8 cellular contexts compared by ENCODE assay signal in the genomic region with DNA sequence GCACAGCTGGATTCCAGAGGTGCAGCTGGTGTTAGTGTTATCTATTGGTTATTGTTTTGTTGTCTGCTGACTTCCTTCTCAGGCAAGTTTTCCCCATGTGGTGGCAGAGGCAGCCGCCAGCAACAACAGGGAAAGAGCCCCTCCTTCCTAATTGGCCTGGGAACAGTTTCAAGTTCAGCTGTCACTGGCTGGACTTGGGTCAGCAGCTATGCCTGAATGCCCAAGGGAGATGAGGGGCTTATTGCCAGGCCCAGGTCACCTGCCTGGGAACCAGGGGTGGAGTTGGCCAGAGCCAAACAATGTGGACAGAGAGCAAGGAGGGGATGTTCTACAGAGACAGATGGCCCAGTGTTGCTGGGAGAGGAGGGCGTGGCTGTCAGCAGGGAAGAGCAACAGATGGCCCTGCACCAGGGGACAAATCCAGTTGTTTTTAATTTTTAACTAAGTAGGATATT. TPM values are rescaled to one million over a fixed set of nuclear protein-coding genes. Genes with fewer than 3 reads are reported as not detected.
A peak's percentile ranks its signal among the peaks of the same experiment; 100 is the strongest.
DNase-seq lines count a peak whose midpoint lies in the region; ATAC-seq, FAIRE-seq and TF ChIP-seq lines count a peak whose summit lies in the region.

No MANE protein-coding gene starts in this region.

- ATAC-seq in pancreas, result peak; percentile 62 to 87 (median 86)
- no peak for ATAC-seq in GM21737 (IDR thresholded peaks at IDR 0.05; ENCODE audit: unreplicated experiment)
- ATAC-seq in GM21526 (IDR thresholded peaks at IDR 0.05; ENCODE audit: low FRiP score, unreplicated experiment), result no peak
- ATAC-seq in HG02973 (IDR thresholded peaks at IDR 0.05; ENCODE audit: unreplicated experiment), result no peak
- ATAC-seq in GM19455 (IDR thresholded peaks at IDR 0.05; ENCODE audit: unreplicated experiment), result no peak

- TF ChIP-seq POLR2A in Peyer's patch (IDR thresholded peaks at IDR 0.05), result no peak

- TF ChIP-seq CTCF in Peyer's patch (IDR thresholded peaks at IDR 0.05) (peak in 1 of 6 experiments; percentile 9), foreskin fibroblast (IDR thresholded peaks at IDR 0.05; ENCODE audit: low read depth, low read length) (no peak), pancreas (IDR thresholded peaks at IDR 0.05) (no peak)

- H3K9me3 ChIP-seq in Peyer's patch (no peaks in the 10 kb centered on the region), pancreas (no peaks in the 10 kb centered on the region)

- peak overlapping the region; percentile 16 to 73 (median 59) for H3K27ac ChIP-seq in Peyer's patch
- peak overlapping the region; percentile 19 to 75 (median 58) for H3K27ac ChIP-seq in pancreas

- H3K27me3 ChIP-seq in Peyer's patch (no peaks in the 10 kb centered on the region), pancreas (no peaks in the 10 kb centered on the region)

- 0 to 6% methylated on average over 2 of the region's 2 CpGs for WGBS in pancreas, 2 donors

- peak; percentile 24 for FAIRE-seq in GM18507 (lab: Jason Lieb, UNC)
- no peak for FAIRE-seq in pancreas (lab: Jason Lieb, UNC)

- intact Hi-C loops in pancreas (cut with DNase I), result loop anchor here in 1 of 3 donors (10.0 kb wide), 1 partner anchor 55 kb away; no protein-coding TSS in a partner anchor

- H3K4me1 ChIP-seq in Peyer's patch (peaks cover 0 to 23% (median 2%) of the 10 kb centered on the region in 4 donors), pancreas (peaks cover 39 to 49% (median 40%) of the 10 kb centered on the region in 3 donors)

- H3K36me3 ChIP-seq in Peyer's patch (peaks cover 0 to 10% (median 0%) of the 10 kb centered on the region in 3 donors), pancreas (no peaks in the 10 kb centered on the region)

- DNase-seq in GM18507 (ENCODE audit: extremely low spot score, insufficient read length, low read depth) (no peak), Peyer's patch (peak; percentile 21 to 78 (median 76)), foreskin fibroblast (peak; percentile 36 to 75), pancreas (peak; percentile 53 to 85 (median 80))

- H3K4me3 ChIP-seq in Peyer's patch, result no peak overlapping the region
- H3K4me3 ChIP-seq in foreskin fibroblast (ENCODE audit: low read depth in 1 of 2, low read length in 2 of 2), result no peak overlapping the region
- no peak overlapping the region for H3K4me3 ChIP-seq in pancreas

RNA-seq across cellular contexts. Expression of a gene that starts 38.3 kb away (rescaled TPM):
- total RNA-seq in Peyer's patch, result 100 to 1,000 TPM in 3 of 4 donors, 10 to 100 TPM in 1; 66.7 to 199 (median 112) TPM
- 10 to 100 TPM; 39.4 to 80.4 (median 52.0) TPM for total RNA-seq in pancreas
- polyA plus RNA-seq in pancreas, result 10 to 100 TPM; 73.1 to 83.4 TPM

Comparison
In these comparisons a context has a peak if more than half of its experiments do, and no peak if none do; other contexts are left out.
1. ATAC-seq: peak in pancreas (4 of 4); none in GM21737 (single experiment), GM21526 (single experiment), HG02973 (single experiment) and GM19455 (single experiment).